In genomic region chr9:89138463-89139390, GRCh38 we compare ENCODE assay signal across 15 cellular contexts. TPM values are rescaled to one million over a fixed set of nuclear protein-coding genes. Genes with fewer than 3 reads are reported as not detected.
DNase-seq lines count a peak whose midpoint lies in the region; TF ChIP-seq lines count a peak whose summit lies in the region.
"Had no signal": no experiment of that assay in that cellular context is flagged by ENCODE, and none has a peak within 500 bp of the region (broad histone marks: within the 10 kb centered on the region; RNA-seq: fewer than 3 reads in every experiment).

No MANE protein-coding gene starts in this region.

- intact Hi-C loops in left ventricle myocardium inferior (cut with micrococcal nuclease), result no loop called here

- H3K27ac ChIP-seq in cardiac muscle cell (peak overlapping the region; percentile 24), left ventricle myocardium inferior (replicated peaks) (no peak overlapping the region), WERI-Rb-1 (no peak overlapping the region)
- H3K27ac ChIP-seq: lower lobe of right lung, thyroid gland had no signal

- H3K36me3 ChIP-seq in cardiac muscle cell, result no peaks in the 10 kb centered on the region
- H3K36me3 ChIP-seq in left ventricle myocardium inferior, result no peaks in the 10 kb centered on the region
- no peaks in the 10 kb centered on the region for H3K36me3 ChIP-seq in WERI-Rb-1
- H3K36me3 ChIP-seq: lower lobe of right lung, thyroid gland had no signal

- H3K27me3 ChIP-seq in cardiac muscle cell (no peaks in the 10 kb centered on the region), left ventricle myocardium inferior (ENCODE audit: low read depth) (no peaks in the 10 kb centered on the region), WERI-Rb-1 (ENCODE audit: insufficient read depth, low read depth, severe bottlenecking) (no peaks in the 10 kb centered on the region)
- H3K27me3 ChIP-seq: thyroid gland had no signal

- H3K9me3 ChIP-seq in cardiac muscle cell (ENCODE audit: low read depth), result no peaks in the 10 kb centered on the region
- peaks cover 18% of the 10 kb centered on the region for H3K9me3 ChIP-seq in left ventricle myocardium inferior (replicated peaks)
- H3K9me3 ChIP-seq in WERI-Rb-1 (ENCODE audit: severe bottlenecking), result no peaks in the 10 kb centered on the region
- H3K9me3 ChIP-seq: lower lobe of right lung, thyroid gland had no signal

- H3K4me3 ChIP-seq in cardiac muscle cell, result no peak overlapping the region
- H3K4me3 ChIP-seq in left ventricle myocardium inferior, result no peak overlapping the region
- no peak overlapping the region for H3K4me3 ChIP-seq in cardiac fibroblast (replicated peaks in 1 of 2; ENCODE audit: low read depth in 2 of 2, low read length in 2 of 2)
- H3K4me3 ChIP-seq in WERI-Rb-1 (ENCODE audit: low read depth, low read length), result no peak overlapping the region
- H3K4me3 ChIP-seq: lower lobe of right lung, thyroid gland had no signal

- peak in 1 of 2 donors; percentile 56 for DNase-seq in cardiac muscle cell (ENCODE audit: low read depth in 1 of 2, low spot score in 1 of 2)
- no peak for DNase-seq in left ventricle myocardium inferior
- peak; percentile 66 to 79 for DNase-seq in cardiac fibroblast (ENCODE audit: low read depth in 2 of 2)
- DNase-seq in kidney glomerular epithelial cell (lab: John Stamatoyannopoulos, UW), result peak; percentile 77
- no peak for DNase-seq in T-helper 9 cell
- DNase-seq in stimulated activated CD4-positive, alpha-beta T cell treated with anti-CD3 and anti-CD28 coated beads, Interleukin-4, amount 100 ng/mL, for 4 hours, result no peak
- no peak for DNase-seq in WERI-Rb-1
- no peak for DNase-seq in NCI-H187 treated with DMSO at 0.1 percent for 48 hours (lab: John Stamatoyannopoulos, UW)
- DNase-seq: activated CD4-positive, CD25-positive, alpha-beta regulatory T cell treated with anti-CD3 and anti-CD28 coated beads, Interleukin-2, amount 50 U/mL, for 72 hours; activated T-cell treated with anti-CD3 and anti-CD28 coated beads for 4 hours; effector memory CD4-positive, alpha-beta T cell; hippocampal formation; lower lobe of right lung; T-cell had no signal

- TF ChIP-seq CTCF in cardiac muscle cell (IDR thresholded peaks at IDR 0.05; ENCODE audit: low read depth, low read length), result no peak
- no peak for TF ChIP-seq CTCF in left ventricle myocardium inferior (IDR thresholded peaks at IDR 0.05; ENCODE audit: borderline replicate concordance)
- no peak for TF ChIP-seq CTCF in cardiac fibroblast (IDR thresholded peaks at IDR 0.05; ENCODE audit: low read depth, low read length)
- no peak for TF ChIP-seq CTCF in WERI-Rb-1 (IDR thresholded peaks at IDR 0.05; ENCODE audit: low read depth, low read length)

- H3K4me1 ChIP-seq in cardiac muscle cell (ENCODE audit: low read depth) (peaks cover 8% of the 10 kb centered on the region), left ventricle myocardium inferior (no peaks in the 10 kb centered on the region)
- H3K4me1 ChIP-seq: thyroid gland had no signal

RNA-seq across cellular contexts. Expression of gene SHC3, which starts 39.9 kb away (rescaled TPM):
- total RNA-seq in cardiac muscle cell, result 0.27 and 0.53 TPM in 2 replicates
- polyA plus RNA-seq in cardiac muscle cell, result 0.07 and 0.34 TPM in 2 replicates
- 0.96 TPM for total RNA-seq in left ventricle myocardium inferior

Comparison
In these comparisons a context has a peak if more than half of its experiments do, and no peak if none do; other contexts are left out.
1. DNase-seq: peak in cardiac fibroblast (2 of 2) and kidney glomerular epithelial cell (single experiment); none in left ventricle myocardium inferior (single experiment), T-helper 9 cell (single experiment), stimulated activated CD4-positive, alpha-beta T cell treated with anti-CD3 and anti-CD28 coated beads, Interleukin-4, amount 100 ng/mL, for 4 hours (0 of 2), WERI-Rb-1 (single experiment) and NCI-H187 treated with DMSO at 0.1 percent for 48 hours (single experiment).